ENCODE assay signal across 17 cellular contexts in the genomic region with DNA sequence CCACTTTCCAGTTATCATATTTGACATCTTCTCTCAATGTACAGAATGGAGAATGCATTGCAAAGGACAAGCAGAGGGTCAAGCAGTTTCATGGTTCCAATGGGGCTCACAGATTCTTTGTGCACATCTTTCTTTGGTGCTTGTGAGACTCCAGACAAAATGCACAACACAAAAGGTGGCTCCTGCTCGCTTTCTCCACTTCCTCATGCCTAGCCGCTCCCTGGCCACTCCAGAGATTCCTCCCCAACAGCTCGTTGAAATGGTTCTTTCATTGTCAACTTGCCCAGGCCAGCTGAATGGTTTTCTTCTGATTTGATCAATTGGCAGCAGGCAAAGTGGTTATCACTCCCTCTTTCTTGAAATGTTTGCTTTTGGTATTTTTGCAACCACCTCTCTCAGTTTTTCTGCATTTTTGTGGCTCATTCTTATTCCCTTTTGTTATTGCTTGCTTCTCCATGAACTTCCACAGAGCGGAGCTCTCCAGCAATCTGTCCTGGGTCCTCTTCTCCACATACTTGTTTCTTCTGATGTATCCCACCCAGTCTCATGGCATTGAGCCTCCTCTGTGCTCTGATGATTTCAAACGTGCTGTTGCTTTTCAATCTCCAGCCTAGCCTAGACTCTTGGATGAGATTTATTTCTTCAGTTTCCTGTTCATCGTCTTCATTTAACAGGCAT.
DNase-seq lines count a peak whose midpoint lies in the region; TF ChIP-seq lines count a peak whose summit lies in the region.
"Had no signal": no experiment of that assay in that cellular context is flagged by ENCODE, and none has a peak within 500 bp of the region (broad histone marks: within the 10 kb centered on the region; RNA-seq: fewer than 3 reads in every experiment).

No MANE protein-coding gene starts in this region.

- no peaks in the 10 kb centered on the region for H3K27me3 Mint-ChIP-seq in mesothelial cell of epicardium (ENCODE audit: low read depth)

- no peak overlapping the region for H3K9ac ChIP-seq in neural cell (ENCODE audit: low read length)
- H3K9ac ChIP-seq: BLaER1 treated with 17β-estradiol and CSF1 and Interleukin-3, amounts not matched to agents 10 nM and 100 nM had no signal

- TF ChIP-seq CTCF in neural cell (IDR thresholded peaks at IDR 0.05; ENCODE audit: poor library complexity, severe bottlenecking): peak; percentile 22
- no peak for TF ChIP-seq CTCF in mesothelial cell of epicardium (IDR thresholded peaks at IDR 0.05; ENCODE audit: unreplicated experiment)

- H3K27ac ChIP-seq in epithelial cell of prostate (peak overlapping the region; percentile 8), neural cell (ENCODE audit: low read length) (no peak overlapping the region)
- H3K27ac ChIP-seq: neutrophil, skin epidermis, vagina had no signal

- DNase-seq in DMS114 treated with DMSO at 0.1 percent for 48 hours (lab: John Stamatoyannopoulos, UW; ENCODE audit: unreplicated experiment) (peak; percentile 17), NCI-H748 treated with DMSO at 0.1 percent for 48 hours (lab: John Stamatoyannopoulos, UW) (peak; percentile 7), epithelial cell of prostate (ENCODE audit: low read depth, low spot score) (no peak), mesothelial cell of epicardium (ENCODE audit: low spot score in 2 of 2, unreplicated experiment in 2 of 2) (no peak)
- no peak for DNase-seq in activated CD4-positive, alpha-beta T cell treated with anti-CD3 and anti-CD28 coated beads, Interleukin-2, amount 50 U/mL, for 48 hours
- DNase-seq in activated CD4-positive, CD25-positive, alpha-beta regulatory T cell (lab: John Stamatoyannopoulos, UW): no peak
- DNase-seq: activated effector memory CD4-positive, alpha-beta T cell treated with anti-CD3 and anti-CD28 coated beads, Interleukin-2, amount 50 U/mL, for 16 hours; HCEC 1CT; KBM-7; NCI-H1417 treated with DMSO at 0.1 percent for 48 hours; NCI-H345; stimulated activated naive CD4-positive, alpha-beta T cell had no signal

- peak; percentile 34 for TF ChIP-seq RAD21 in neural cell (conservative IDR thresholded peaks at IDR 0.05)

- no peaks in the 10 kb centered on the region for H3K36me3 Mint-ChIP-seq in mesothelial cell of epicardium

- no peaks in the 10 kb centered on the region for H3K36me3 ChIP-seq in neural cell (ENCODE audit: insufficient read depth, low read length)
- H3K36me3 ChIP-seq: BLaER1 treated with 17β-estradiol and CSF1 and Interleukin-3, amounts not matched to agents 10 nM and 100 nM; neutrophil; vagina had no signal

- no peaks in the 10 kb centered on the region for H3K9me2 ChIP-seq in neural cell (ENCODE audit: insufficient read depth, low read length)

- no peak overlapping the region for H3K27ac Mint-ChIP-seq in mesothelial cell of epicardium

- H4K20me1 ChIP-seq in neural cell (ENCODE audit: insufficient read depth): no peaks in the 10 kb centered on the region
- H4K20me1 ChIP-seq: BLaER1 treated with 17β-estradiol and CSF1 and Interleukin-3, amounts not matched to agents 10 nM and 100 nM had no signal

- H3K4me2 ChIP-seq in neural cell (ENCODE audit: low read length): no peak overlapping the region

- no peaks in the 10 kb centered on the region for H3K27me3 ChIP-seq in neural cell (ENCODE audit: insufficient read depth, low read depth, low read length)
- H3K27me3 ChIP-seq: BLaER1 treated with 17β-estradiol and CSF1 and Interleukin-3, amounts not matched to agents 10 nM and 100 nM; neutrophil; vagina had no signal

- no peaks in the 10 kb centered on the region for H3K9me3 ChIP-seq in neural cell (ENCODE audit: low read length)
- H3K9me3 ChIP-seq: neutrophil, vagina had no signal

- no peak for TF ChIP-seq EP300 in neural cell (conservative IDR thresholded peaks at IDR 0.05; ENCODE audit: poor library complexity, severe bottlenecking)

- H3K79me2 ChIP-seq in neural cell (replicated peaks; ENCODE audit: insufficient read depth, low read length): no peaks in the 10 kb centered on the region

- H3K4me3 Mint-ChIP-seq in mesothelial cell of epicardium: no peak overlapping the region

- no peaks in the 10 kb centered on the region for H3F3A ChIP-seq in neural cell (ENCODE audit: insufficient read depth, low read length, poor library complexity, severe bottlenecking)

- no peak overlapping the region for H3K4me3 ChIP-seq in neural cell (ENCODE audit: low read length)
- H3K4me3 ChIP-seq: BLaER1 treated with 17β-estradiol and CSF1 and Interleukin-3, amounts not matched to agents 10 nM and 100 nM; skin epidermis; vagina had no signal

- no peak overlapping the region for H2AFZ ChIP-seq in neural cell (ENCODE audit: low read depth, low read length)

- peaks cover 13% of the 10 kb centered on the region for H3K9me3 Mint-ChIP-seq in mesothelial cell of epicardium

- H3K4me1 Mint-ChIP-seq in mesothelial cell of epicardium: peaks cover 12% of the 10 kb centered on the region

TF ChIP-seq in neural cell, 6 proteins besides CTCF, POLR2A, EP300 and RAD21:
- TF ChIP-seq POLR2AphosphoS5 (IDR thresholded peaks at IDR 0.05) (no peak), MXI1 (conservative IDR thresholded peaks at IDR 0.05; ENCODE audit: poor library complexity, severe bottlenecking) (no peak), SMC3 (conservative IDR thresholded peaks at IDR 0.05; ENCODE audit: poor library complexity) (peak; percentile 37)
- TF ChIP-seq, protein P1, sequence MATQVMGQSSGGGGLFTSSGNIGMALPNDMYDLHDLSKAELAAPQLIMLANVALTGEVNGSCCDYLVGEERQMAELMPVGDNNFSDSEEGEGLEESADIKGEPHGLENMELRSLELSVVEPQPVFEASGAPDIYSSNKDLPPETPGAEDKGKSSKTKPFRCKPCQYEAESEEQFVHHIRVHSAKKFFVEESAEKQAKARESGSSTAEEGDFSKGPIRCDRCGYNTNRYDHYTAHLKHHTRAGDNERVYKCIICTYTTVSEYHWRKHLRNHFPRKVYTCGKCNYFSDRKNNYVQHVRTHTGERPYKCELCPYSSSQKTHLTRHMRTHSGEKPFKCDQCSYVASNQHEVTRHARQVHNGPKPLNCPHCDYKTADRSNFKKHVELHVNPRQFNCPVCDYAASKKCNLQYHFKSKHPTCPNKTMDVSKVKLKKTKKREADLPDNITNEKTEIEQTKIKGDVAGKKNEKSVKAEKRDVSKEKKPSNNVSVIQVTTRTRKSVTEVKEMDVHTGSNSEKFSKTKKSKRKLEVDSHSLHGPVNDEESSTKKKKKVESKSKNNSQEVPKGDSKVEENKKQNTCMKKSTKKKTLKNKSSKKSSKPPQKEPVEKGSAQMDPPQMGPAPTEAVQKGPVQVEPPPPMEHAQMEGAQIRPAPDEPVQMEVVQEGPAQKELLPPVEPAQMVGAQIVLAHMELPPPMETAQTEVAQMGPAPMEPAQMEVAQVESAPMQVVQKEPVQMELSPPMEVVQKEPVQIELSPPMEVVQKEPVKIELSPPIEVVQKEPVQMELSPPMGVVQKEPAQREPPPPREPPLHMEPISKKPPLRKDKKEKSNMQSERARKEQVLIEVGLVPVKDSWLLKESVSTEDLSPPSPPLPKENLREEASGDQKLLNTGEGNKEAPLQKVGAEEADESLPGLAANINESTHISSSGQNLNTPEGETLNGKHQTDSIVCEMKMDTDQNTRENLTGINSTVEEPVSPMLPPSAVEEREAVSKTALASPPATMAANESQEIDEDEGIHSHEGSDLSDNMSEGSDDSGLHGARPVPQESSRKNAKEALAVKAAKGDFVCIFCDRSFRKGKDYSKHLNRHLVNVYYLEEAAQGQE (IDR thresholded peaks at IDR 0.05; ENCODE audit: borderline replicate concordance): no peak

Comparison
In these comparisons a context has a peak if more than half of its experiments do, and no peak if none do; other contexts are left out.
1. DNase-seq: peak in DMS114 treated with DMSO at 0.1 percent for 48 hours (single experiment) and NCI-H748 treated with DMSO at 0.1 percent for 48 hours (single experiment); none in epithelial cell of prostate (single experiment), mesothelial cell of epicardium (0 of 2), activated CD4-positive, alpha-beta T cell treated with anti-CD3 and anti-CD28 coated beads, Interleukin-2, amount 50 U/mL, for 48 hours (0 of 2) and activated CD4-positive, CD25-positive, alpha-beta regulatory T cell (0 of 4).